Comparison of ENCODE assay signal across 8 cellular contexts in the genomic region with DNA sequence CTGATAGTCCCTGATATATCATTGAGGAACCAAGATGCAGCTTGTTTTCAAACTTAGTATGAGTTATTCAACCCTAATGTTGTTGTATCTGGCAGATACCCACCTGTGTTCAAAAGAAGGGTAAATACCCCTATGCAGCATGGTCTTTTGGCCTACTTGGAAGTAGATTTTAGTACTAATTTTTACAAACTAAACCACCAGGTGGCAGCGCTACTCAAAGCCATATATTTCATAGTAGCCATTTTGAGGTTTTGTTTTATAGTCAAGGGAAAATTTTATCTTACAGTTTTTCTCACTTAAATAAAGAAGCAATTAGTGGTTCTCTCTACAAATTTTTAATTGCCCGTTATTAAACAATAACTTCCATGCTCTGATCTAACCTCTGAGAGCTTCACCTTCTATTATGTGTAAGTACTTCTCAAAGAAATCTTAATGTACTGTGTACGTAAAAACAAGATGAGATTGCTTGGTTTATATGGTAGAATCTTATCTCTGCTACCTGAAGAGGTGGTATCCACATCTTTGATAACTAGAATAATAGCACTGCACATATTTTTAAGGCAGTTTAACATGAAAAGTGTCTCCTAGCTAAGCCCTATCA. TPM values are rescaled to one million over a fixed set of nuclear protein-coding genes. Genes with fewer than 3 reads are reported as not detected.
DNase-seq lines count a peak whose midpoint lies in the region; ATAC-seq and TF ChIP-seq lines count a peak whose summit lies in the region.

No MANE protein-coding gene starts in this region.

- H3K27ac Mint-ChIP-seq in activated naive CD8-positive, alpha-beta T cell treated with anti-CD3 and anti-CD28 coated beads, Interleukin-2, amount 10 ng/mL, durations not matched to agents 7 days and 5 days, result no peak overlapping the region

- no peak overlapping the region for H2AFZ ChIP-seq in KMS-11 (ENCODE audit: low read depth)

- H3K36me3 ChIP-seq in KMS-11 (ENCODE audit: insufficient read depth) (no peaks in the 10 kb centered on the region), Peyer's patch (no peaks in the 10 kb centered on the region)

- DNase-seq in AG20443 (ENCODE audit: low spot score) (peak; percentile 29), Peyer's patch (peak in 1 of 3 donors; percentile 55), iPS-NIHi11 (ENCODE audit: low spot score) (peak; percentile 42), middle frontal gyrus (ENCODE audit: extremely low spot score, low spot score) (no peak)
- DNase-seq in activated naive CD8-positive, alpha-beta T cell treated with anti-CD3 and anti-CD28 coated beads, Interleukin-2, amount 10 ng/mL, durations not matched to agents 7 days and 5 days, result no peak
- DNase-seq in stimulated activated CD4-positive, alpha-beta T cell treated with anti-CD3 and anti-CD28 coated beads, Interleukin-4, amount 100 ng/mL, for 24 hours, result peak; percentile 51

- H3K4me1 Mint-ChIP-seq in activated naive CD8-positive, alpha-beta T cell treated with anti-CD3 and anti-CD28 coated beads, Interleukin-2, amount 10 ng/mL, durations not matched to agents 7 days and 5 days, result no peaks in the 10 kb centered on the region

- no peaks in the 10 kb centered on the region for H3K27me3 Mint-ChIP-seq in activated naive CD8-positive, alpha-beta T cell treated with anti-CD3 and anti-CD28 coated beads, Interleukin-2, amount 10 ng/mL, durations not matched to agents 7 days and 5 days

- H3K4me2 ChIP-seq in KMS-11, result no peak overlapping the region

- H3K27ac ChIP-seq in KMS-11, result no peak overlapping the region
- H3K27ac ChIP-seq in Peyer's patch, result no peak overlapping the region

- H3K9me3 ChIP-seq in Peyer's patch, result no peaks in the 10 kb centered on the region

- H3K4me3 ChIP-seq in KMS-11 (IDR thresholded peaks at IDR 0.05; ENCODE audit: insufficient read depth, low read depth, low read length) (no peak overlapping the region), Peyer's patch (no peak overlapping the region)

- H3K9me3 Mint-ChIP-seq in activated naive CD8-positive, alpha-beta T cell treated with anti-CD3 and anti-CD28 coated beads, Interleukin-2, amount 10 ng/mL, durations not matched to agents 7 days and 5 days, result no peaks in the 10 kb centered on the region

- peak; percentile 81 for ATAC-seq in GM18867 (IDR thresholded peaks at IDR 0.05; ENCODE audit: unreplicated experiment)
- ATAC-seq in activated naive CD8-positive, alpha-beta T cell treated with anti-CD3 and anti-CD28 coated beads, Interleukin-2, amount 10 ng/mL, durations not matched to agents 7 days and 5 days (ENCODE audit: low read depth), result peak; percentile 33

- H3K36me3 Mint-ChIP-seq in activated naive CD8-positive, alpha-beta T cell treated with anti-CD3 and anti-CD28 coated beads, Interleukin-2, amount 10 ng/mL, durations not matched to agents 7 days and 5 days, result no peaks in the 10 kb centered on the region

- no peak overlapping the region for H3K9ac ChIP-seq in KMS-11

- H3K4me3 Mint-ChIP-seq in activated naive CD8-positive, alpha-beta T cell treated with anti-CD3 and anti-CD28 coated beads, Interleukin-2, amount 10 ng/mL, durations not matched to agents 7 days and 5 days, result no peak overlapping the region

- no peaks in the 10 kb centered on the region for H3K4me1 ChIP-seq in KMS-11 (ENCODE audit: low read depth, poor library complexity, severe bottlenecking)
- no peaks in the 10 kb centered on the region for H3K4me1 ChIP-seq in Peyer's patch

- no peak for TF ChIP-seq POLR2A in Peyer's patch (IDR thresholded peaks at IDR 0.05)

- H3K27me3 ChIP-seq in KMS-11 (ENCODE audit: insufficient read depth, low read depth) (no peaks in the 10 kb centered on the region), Peyer's patch (no peaks in the 10 kb centered on the region)

- H4K20me1 ChIP-seq in KMS-11 (ENCODE audit: insufficient read depth), result no peaks in the 10 kb centered on the region

- H3K79me2 ChIP-seq in KMS-11 (ENCODE audit: insufficient read depth, low read depth), result no peaks in the 10 kb centered on the region

- peak; percentile 84 for TF ChIP-seq CTCF in KMS-11 (conservative IDR thresholded peaks at IDR 0.05; ENCODE audit: low read depth, low read length)
- TF ChIP-seq CTCF in Peyer's patch (IDR thresholded peaks at IDR 0.05), result peak in 4 of 6 experiments; percentile 49 to 53 (median 50)

- POLR2A ChIA-PET in activated naive CD8-positive, alpha-beta T cell treated with anti-CD3 and anti-CD28 coated beads, Interleukin-2, amount 10 ng/mL, durations not matched to agents 7 days and 5 days (lab: Charles Lee), result no interaction called here

RNA-seq across cellular contexts. Expression of a gene that starts 31.5 kb away (rescaled TPM):
- total RNA-seq in Peyer's patch, result 1 to 10 TPM in 2 of 4 donors, not detected in 2; 1.3 to 4.1 TPM
- total RNA-seq in activated naive CD8-positive, alpha-beta T cell treated with anti-CD3 and anti-CD28 coated beads, Interleukin-2, amount 10 ng/mL, durations not matched to agents 7 days and 5 days, result 1 to 10 TPM in 1 of 2 experiments, under 1 TPM in 1; 0.83 to 1.2 TPM

Comparison
In these comparisons a context has a peak if more than half of its experiments do, and no peak if none do; other contexts are left out.
1. DNase-seq: peak in AG20443 (single experiment), iPS-NIHi11 (single experiment) and stimulated activated CD4-positive, alpha-beta T cell treated with anti-CD3 and anti-CD28 coated beads, Interleukin-4, amount 100 ng/mL, for 24 hours (single experiment); none in activated naive CD8-positive, alpha-beta T cell treated with anti-CD3 and anti-CD28 coated beads, Interleukin-2, amount 10 ng/mL, durations not matched to agents 7 days and 5 days (single experiment) and middle frontal gyrus (single experiment).